In the genomic region with DNA sequence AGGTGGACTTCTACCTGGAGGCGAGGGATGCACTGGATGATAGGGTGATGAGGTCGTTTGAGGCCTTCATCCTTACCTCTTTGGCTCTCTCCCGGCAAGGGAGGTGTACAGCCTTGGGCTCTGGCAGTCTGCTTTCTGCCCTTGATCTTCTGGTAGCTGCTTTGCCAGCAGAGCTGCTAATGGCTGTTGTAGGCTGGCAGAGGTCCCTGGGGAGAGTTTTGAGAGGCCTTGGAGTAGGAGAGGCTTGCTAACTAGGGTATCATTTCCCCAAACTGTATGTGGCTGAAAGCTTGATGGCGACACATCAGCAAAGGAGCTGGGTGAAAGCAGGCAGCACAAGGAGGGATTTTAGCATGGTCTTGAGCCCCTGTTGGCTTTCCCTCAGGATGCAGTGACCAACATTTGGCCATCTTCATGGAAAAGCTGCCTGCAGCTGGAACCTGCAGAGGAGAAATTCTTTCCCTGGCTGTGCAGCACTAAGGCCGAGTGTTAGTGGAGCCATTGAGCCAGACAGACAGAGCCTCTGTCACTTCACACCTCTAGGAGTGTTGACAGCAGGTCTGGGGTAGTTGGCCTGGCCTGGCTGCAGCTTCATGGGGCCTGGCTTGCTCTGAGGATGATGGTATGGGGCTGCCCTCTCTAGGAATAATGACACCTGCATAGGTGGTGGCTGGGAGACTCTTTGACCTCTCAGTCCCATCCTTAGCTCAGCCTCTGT, we compare ENCODE assay signal across 8 cellular contexts. TPM values are rescaled to one million over a fixed set of nuclear protein-coding genes. Genes with fewer than 3 reads are reported as not detected.
DNase-seq lines count a peak whose midpoint lies in the region; ATAC-seq and TF ChIP-seq lines count a peak whose summit lies in the region.

No MANE protein-coding gene starts in this region.

- peak in 1 of 5 donors; percentile 18 for DNase-seq in CD8-positive, alpha-beta memory T cell
- DNase-seq in NCI-H187 (lab: John Stamatoyannopoulos, UW), result peak; percentile 85 to 90
- DNase-seq in astrocyte of the spinal cord (ENCODE audit: low read depth, low spot score), result no peak
- peak in 1 of 10 donors; percentile 22 for DNase-seq in naive thymus-derived CD8-positive, alpha-beta T cell
- DNase-seq in lower leg skin (ENCODE audit: low spot score in 2 of 2), result no peak
- DNase-seq in NCI-H1694 (lab: John Stamatoyannopoulos, UW), result no peak
- no peak for DNase-seq in foreskin fibroblast

- POLR2A ChIA-PET in CD8-positive, alpha-beta memory T cell (lab: Charles Lee), result interaction anchor here (0.8 kb wide), 1 partner anchor 13 kb away, joined by 3 read pairs; no protein-coding TSS in a partner anchor
- POLR2A ChIA-PET in naive thymus-derived CD8-positive, alpha-beta T cell (lab: Charles Lee), result interaction anchor here (0.8 to 0.9 kb wide), 2 partner anchors 90 to 357 kb away, joined by 3 to 4 read pairs; a partner anchor contains a TSS

- peaks cover 0 to 5% (median 2%) of the 10 kb centered on the region in 3 donors for H3K36me3 Mint-ChIP-seq in CD8-positive, alpha-beta memory T cell
- H3K36me3 Mint-ChIP-seq in naive thymus-derived CD8-positive, alpha-beta T cell, result no peaks in the 10 kb centered on the region

- ATAC-seq in naive thymus-derived CD8-positive, alpha-beta T cell, result no peak
- no peak for ATAC-seq in GM19397 (IDR thresholded peaks at IDR 0.05; ENCODE audit: unreplicated experiment)

- no peak for TF ChIP-seq POLR2A in lower leg skin (IDR thresholded peaks at IDR 0.05)

- no peaks in the 10 kb centered on the region for H3K36me3 ChIP-seq in CD8-positive, alpha-beta memory T cell (ENCODE audit: insufficient read depth, low read length)

- H3K9me3 ChIP-seq in CD8-positive, alpha-beta memory T cell (ENCODE audit: low read length), result no peaks in the 10 kb centered on the region

- H3K27me3 ChIP-seq in CD8-positive, alpha-beta memory T cell (ENCODE audit: insufficient read depth, low read length, poor library complexity, severe bottlenecking), result no peaks in the 10 kb centered on the region

- peaks cover 2 to 6% of the 10 kb centered on the region in 2 donors for H3K27me3 Mint-ChIP-seq in CD8-positive, alpha-beta memory T cell
- no peaks in the 10 kb centered on the region for H3K27me3 Mint-ChIP-seq in naive thymus-derived CD8-positive, alpha-beta T cell

- in situ Hi-C loops in astrocyte of the spinal cord (cut with HindIII; ENCODE audit: low sequenced_read_pairs), result no loop called here

- 41 to 51% methylated on average over 4 to 5 of the region's 5 CpGs for WGBS in lower leg skin, 2 donors

- H3K9me3 Mint-ChIP-seq in CD8-positive, alpha-beta memory T cell, result no peaks in the 10 kb centered on the region
- H3K9me3 Mint-ChIP-seq in naive thymus-derived CD8-positive, alpha-beta T cell, result no peaks in the 10 kb centered on the region

- peak overlapping the region; percentile 81 to 89 (median 84) for H3K4me3 Mint-ChIP-seq in CD8-positive, alpha-beta memory T cell
- H3K4me3 Mint-ChIP-seq in naive thymus-derived CD8-positive, alpha-beta T cell, result peak overlapping the region; percentile 80 to 96 (median 88)

- H3K4me1 ChIP-seq in CD8-positive, alpha-beta memory T cell (ENCODE audit: insufficient read depth, low read length), result peaks cover 44% of the 10 kb centered on the region

- intact Hi-C loops in lower leg skin (cut with DNase I; ENCODE audit: low total_unique reads), result no loop called here

- H3K4me3 ChIP-seq in CD8-positive, alpha-beta memory T cell (ENCODE audit: low read length), result peak overlapping the region; percentile 52
- peak overlapping the region; percentile 26 for H3K4me3 ChIP-seq in astrocyte of the spinal cord (ENCODE audit: low read depth, low read length)
- H3K4me3 ChIP-seq in lower leg skin (ENCODE audit: low read depth, poor library complexity, severe bottlenecking), result no peak overlapping the region
- peak overlapping the region in 1 of 2 donors; percentile 2 for H3K4me3 ChIP-seq in foreskin fibroblast (ENCODE audit: low read depth in 1 of 2, low read length in 2 of 2)

- no peak for TF ChIP-seq CTCF in astrocyte of the spinal cord (IDR thresholded peaks at IDR 0.05; ENCODE audit: low read depth, low read length)
- TF ChIP-seq CTCF in lower leg skin (IDR thresholded peaks at IDR 0.05), result no peak
- no peak for TF ChIP-seq CTCF in foreskin fibroblast (IDR thresholded peaks at IDR 0.05; ENCODE audit: low read depth, low read length)

- no peak overlapping the region for H3K27ac ChIP-seq in CD8-positive, alpha-beta memory T cell (ENCODE audit: low read depth, low read length)

- CTCF ChIA-PET in CD8-positive, alpha-beta memory T cell (lab: Charles Lee), result interaction anchor here (1.0 to 2.4 kb wide), 3 partner anchors 38 to 89 kb away, joined by 5 to 15 read pairs (median 6); a partner anchor contains a TSS

- peaks cover 53 to 74% (median 71%) of the 10 kb centered on the region in 3 donors for H3K4me1 Mint-ChIP-seq in CD8-positive, alpha-beta memory T cell
- peaks cover 30 to 75% (median 64%) of the 10 kb centered on the region in 4 donors for H3K4me1 Mint-ChIP-seq in naive thymus-derived CD8-positive, alpha-beta T cell

- peak overlapping the region; percentile 83 to 99 (median 92) for H3K27ac Mint-ChIP-seq in CD8-positive, alpha-beta memory T cell
- peak overlapping the region; percentile 82 to 99 (median 92) for H3K27ac Mint-ChIP-seq in naive thymus-derived CD8-positive, alpha-beta T cell

RNA-seq across cellular contexts. Expression of a gene that starts 3.5 kb away (rescaled TPM):
- total RNA-seq in CD8-positive, alpha-beta memory T cell, result 10 to 100 TPM; 10.8 to 12.2 TPM
- polyA plus RNA-seq in CD8-positive, alpha-beta memory T cell, result 12.0 TPM
- total RNA-seq in naive thymus-derived CD8-positive, alpha-beta T cell, result 10 to 100 TPM; 24.9 to 28.0 TPM
- 10 to 100 TPM in 2 of 3 donors, 1 to 10 TPM in 1; 4.3 to 14.2 (median 10.6) TPM for polyA plus RNA-seq in naive thymus-derived CD8-positive, alpha-beta T cell
- total RNA-seq in lower leg skin, result 10 to 100 TPM; 30.2 to 43.3 (median 32.6) TPM

Comparison
In these comparisons a context has a peak if more than half of its experiments do, and no peak if none do; other contexts are left out.
1. DNase-seq: peak in NCI-H187 (2 of 2); none in astrocyte of the spinal cord (single experiment), lower leg skin (0 of 2), NCI-H1694 (single experiment) and foreskin fibroblast (0 of 2).